In the genomic region with DNA sequence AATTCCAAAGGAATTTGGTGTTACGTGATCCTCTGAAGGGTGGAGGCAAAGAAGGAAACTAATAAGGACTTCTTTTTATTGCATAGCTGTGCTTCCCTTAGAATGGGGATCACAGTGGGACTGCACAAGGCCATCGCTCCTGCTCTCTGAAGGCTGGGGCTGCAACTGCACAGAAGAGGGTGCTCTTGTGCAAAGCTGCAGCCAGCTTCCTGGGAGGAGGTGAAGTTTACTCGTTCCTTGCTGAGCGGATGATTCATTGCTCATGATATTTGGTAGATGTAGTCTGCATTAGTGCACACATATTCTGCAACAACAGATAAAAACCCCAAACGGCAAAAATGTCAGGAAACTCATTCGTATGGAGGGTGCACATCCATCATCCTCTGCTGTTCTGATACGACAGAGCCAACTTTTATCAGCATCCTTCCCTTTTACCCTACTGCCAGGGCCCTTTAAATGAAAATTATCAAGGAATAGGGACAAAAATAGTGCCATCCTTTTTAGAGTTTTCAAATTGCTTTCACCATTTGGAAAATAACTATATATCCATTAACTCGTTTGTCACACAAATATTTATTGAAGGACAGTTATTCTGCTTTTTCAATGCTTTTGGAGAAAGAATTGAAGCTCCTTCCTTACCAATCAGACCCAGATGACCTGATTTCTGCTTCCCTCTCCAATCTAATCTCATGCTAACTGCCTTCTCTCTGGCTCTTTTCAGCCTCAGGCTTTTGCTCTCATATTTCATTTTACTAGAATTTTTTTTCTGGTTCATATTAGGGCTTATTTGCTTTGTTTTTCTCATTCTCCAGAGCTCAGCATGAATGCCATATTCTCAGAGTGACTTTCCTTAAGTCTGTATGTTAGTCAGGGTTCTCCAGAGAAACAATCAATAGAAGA, we compare ENCODE assay signal across 8 cellular contexts.
DNase-seq lines count a peak whose midpoint lies in the region; ATAC-seq, FAIRE-seq and TF ChIP-seq lines count a peak whose summit lies in the region.

No MANE protein-coding gene starts in this region.

- H4K20me1 ChIP-seq in endothelial cell of umbilical vein (replicated peaks; ENCODE audit: control insufficient read depth, extremely low read depth, insufficient read depth, low read length): no peaks in the 10 kb centered on the region

- H3K4me1 Mint-ChIP-seq in naive thymus-derived CD4-positive, alpha-beta T cell: peaks cover 0 to 5% (median 0%) of the 10 kb centered on the region in 7 donors
- H3K4me1 Mint-ChIP-seq in stimulated activated memory B cell treated with anti-CD40 and anti-IgM and Interleukin-4, amounts not matched to agents 10 μg/mL and 1 μg/mL and 100 μg/mL, for 72 hours: no peaks in the 10 kb centered on the region

- CTCF ChIA-PET in endothelial cell of umbilical vein (lab: Charles Lee): interaction anchor here (0.9 to 2.8 kb wide), 14 partner anchors 9 to 977 kb away, joined by 3 to 34 read pairs (median 4); no protein-coding TSS in a partner anchor
- CTCF ChIA-PET in naive thymus-derived CD4-positive, alpha-beta T cell (lab: Charles Lee): interaction anchor here (0.5 to 2.1 kb wide), 7 partner anchors 10 to 1210 kb away, joined by 3 to 10 read pairs (median 3); a partner anchor contains a TSS

- no peak for TF ChIP-seq POLR2A in endothelial cell of umbilical vein (IDR thresholded peaks at IDR 0.05; ENCODE audit: low read depth, low read length)

- DNase-seq in AG09319 (ENCODE audit: extremely low read depth, low read depth) (peak; percentile 66), NCI-H82 treated with DMSO at 0.1 percent for 48 hours (lab: John Stamatoyannopoulos, UW; ENCODE audit: unreplicated experiment) (peak; percentile 42), endothelial cell of umbilical vein (ENCODE audit: low read depth, low spot score) (peak; percentile 17)
- peak; percentile 8 to 40 for DNase-seq in activated CD8-positive, alpha-beta memory T cell treated with anti-CD3 and anti-CD28 coated beads for 1 hour (ENCODE audit: extremely low read depth in 1 of 2, low read depth in 1 of 2)
- DNase-seq in naive thymus-derived CD4-positive, alpha-beta T cell: peak; percentile 7 to 46 (median 31)

- FAIRE-seq in endothelial cell of umbilical vein (lab: Jason Lieb, UNC): no peak

- no peak overlapping the region for H3K4me3 ChIP-seq in endothelial cell of umbilical vein (replicated peaks in 1 of 3; ENCODE audit: insufficient read depth in 1 of 3, low read depth in 1 of 3, low read length in 3 of 3)
- H3K4me3 ChIP-seq in naive thymus-derived CD4-positive, alpha-beta T cell (ENCODE audit: low read length): no peak overlapping the region

- ATAC-seq in GM18858 (IDR thresholded peaks at IDR 0.05; ENCODE audit: unreplicated experiment): peak; percentile 80
- peak; percentile 93 for ATAC-seq in HG03066 (IDR thresholded peaks at IDR 0.05; ENCODE audit: low read depth, unreplicated experiment)
- peak; percentile 82 for ATAC-seq in naive thymus-derived CD4-positive, alpha-beta T cell
- peak; percentile 75 for ATAC-seq in stimulated activated memory B cell treated with anti-CD40 and anti-IgM and Interleukin-4, amounts not matched to agents 10 μg/mL and 1 μg/mL and 100 μg/mL, for 72 hours

- H3K9me3 Mint-ChIP-seq in naive thymus-derived CD4-positive, alpha-beta T cell: no peaks in the 10 kb centered on the region
- H3K9me3 Mint-ChIP-seq in stimulated activated memory B cell treated with anti-CD40 and anti-IgM and Interleukin-4, amounts not matched to agents 10 μg/mL and 1 μg/mL and 100 μg/mL, for 72 hours: no peaks in the 10 kb centered on the region

- H3K27me3 ChIP-seq in endothelial cell of umbilical vein (ENCODE audit: control insufficient read depth in 2 of 2, insufficient read depth in 2 of 2, low read length in 2 of 2): peaks cover 0 to 3% of the 10 kb centered on the region in 2 experiments
- no peaks in the 10 kb centered on the region for H3K27me3 ChIP-seq in naive thymus-derived CD4-positive, alpha-beta T cell (ENCODE audit: control insufficient read depth in 2 of 2, insufficient read depth in 2 of 2, low read length in 2 of 2)

- no peaks in the 10 kb centered on the region for H3K36me3 ChIP-seq in endothelial cell of umbilical vein (ENCODE audit: control insufficient read depth in 2 of 2, extremely low read depth in 1 of 2, insufficient read depth in 2 of 2, low read length in 2 of 2)
- H3K36me3 ChIP-seq in naive thymus-derived CD4-positive, alpha-beta T cell (ENCODE audit: control insufficient read depth in 2 of 3, insufficient read depth in 3 of 3, low read length in 3 of 3): no peaks in the 10 kb centered on the region

- no peak overlapping the region for H3K27ac ChIP-seq in endothelial cell of umbilical vein (ENCODE audit: insufficient read depth, low read depth, low read length)
- no peak overlapping the region for H3K27ac ChIP-seq in naive thymus-derived CD4-positive, alpha-beta T cell (ENCODE audit: low read depth, low read length)

- intact Hi-C loops in endothelial cell of umbilical vein (cut with micrococcal nuclease): loop anchor here (1.0 to 10.0 kb wide), 4 partner anchors 517 to 977 kb away; no protein-coding TSS in a partner anchor
- intact Hi-C loops in naive thymus-derived CD4-positive, alpha-beta T cell (cut with micrococcal nuclease): loop anchor here (1.0 to 5.0 kb wide), 10 partner anchors 264 to 1157 kb away; a partner anchor contains a TSS

- peaks cover 0 to 15% (median 4%) of the 10 kb centered on the region in 5 donors for H3K27me3 Mint-ChIP-seq in naive thymus-derived CD4-positive, alpha-beta T cell
- peaks cover 7% of the 10 kb centered on the region for H3K27me3 Mint-ChIP-seq in stimulated activated memory B cell treated with anti-CD40 and anti-IgM and Interleukin-4, amounts not matched to agents 10 μg/mL and 1 μg/mL and 100 μg/mL, for 72 hours

- POLR2A ChIA-PET in endothelial cell of umbilical vein (lab: Charles Lee): no interaction called here
- POLR2A ChIA-PET in naive thymus-derived CD4-positive, alpha-beta T cell (lab: Charles Lee): interaction anchor here (0.6 kb wide), 1 partner anchor 650 kb away, joined by 3 read pairs; no protein-coding TSS in a partner anchor

- H3K4me1 ChIP-seq in endothelial cell of umbilical vein (ENCODE audit: control insufficient read depth, extremely low read depth, insufficient read depth, low read length): no peaks in the 10 kb centered on the region
- H3K4me1 ChIP-seq in naive thymus-derived CD4-positive, alpha-beta T cell (ENCODE audit: control insufficient read depth in 2 of 2, insufficient read depth in 2 of 2, low read length in 2 of 2): no peaks in the 10 kb centered on the region

- dilution Hi-C loops in endothelial cell of umbilical vein (cut with MboI; ENCODE audit: extremely low pct_ligation_motif_present, low sequenced_read_pairs): no loop called here

- no peaks in the 10 kb centered on the region for H3K79me2 ChIP-seq in endothelial cell of umbilical vein (ENCODE audit: control insufficient read depth, insufficient read depth, low read length)

- H3K9me1 ChIP-seq in endothelial cell of umbilical vein (replicated peaks; ENCODE audit: control insufficient read depth, extremely low read depth, insufficient read depth, low read length): no peaks in the 10 kb centered on the region

- no peak overlapping the region for H3K4me2 ChIP-seq in endothelial cell of umbilical vein (ENCODE audit: insufficient read depth, low read length)

- no peaks in the 10 kb centered on the region for H3K9me3 ChIP-seq in endothelial cell of umbilical vein (replicated peaks; ENCODE audit: control insufficient read depth, insufficient read depth, low read length)
- H3K9me3 ChIP-seq in naive thymus-derived CD4-positive, alpha-beta T cell (ENCODE audit: control insufficient read depth in 2 of 3, low read length in 3 of 3): no peaks in the 10 kb centered on the region

- no TSS peak for BruUV-seq in endothelial cell of umbilical vein (replicated peaks; lab: Mats Ljungman, UMichigan)

- no peak overlapping the region for H3K27ac Mint-ChIP-seq in naive thymus-derived CD4-positive, alpha-beta T cell
- no peak overlapping the region for H3K27ac Mint-ChIP-seq in stimulated activated memory B cell treated with anti-CD40 and anti-IgM and Interleukin-4, amounts not matched to agents 10 μg/mL and 1 μg/mL and 100 μg/mL, for 72 hours

- H2AFZ ChIP-seq in endothelial cell of umbilical vein (ENCODE audit: low read depth, low read length): no peak overlapping the region

- H3K4me3 Mint-ChIP-seq in naive thymus-derived CD4-positive, alpha-beta T cell: no peak overlapping the region
- H3K4me3 Mint-ChIP-seq in stimulated activated memory B cell treated with anti-CD40 and anti-IgM and Interleukin-4, amounts not matched to agents 10 μg/mL and 1 μg/mL and 100 μg/mL, for 72 hours: no peak overlapping the region

- TF ChIP-seq CTCF in AG09319 (IDR thresholded peaks at IDR 0.05; ENCODE audit: low read depth, low read length): peak; percentile 97
- TF ChIP-seq CTCF in endothelial cell of umbilical vein (IDR thresholded peaks at IDR 0.05; ENCODE audit: extremely low read depth in 1 of 2, insufficient read depth in 1 of 2, low read depth in 1 of 2, low read length in 2 of 2): peak in 1 of 2 donors; percentile 12

- no peak overlapping the region for H3K9ac ChIP-seq in endothelial cell of umbilical vein (replicated peaks; ENCODE audit: extremely low read depth, insufficient read depth, low read length)

- H3K36me3 Mint-ChIP-seq in naive thymus-derived CD4-positive, alpha-beta T cell: no peaks in the 10 kb centered on the region
- H3K36me3 Mint-ChIP-seq in stimulated activated memory B cell treated with anti-CD40 and anti-IgM and Interleukin-4, amounts not matched to agents 10 μg/mL and 1 μg/mL and 100 μg/mL, for 72 hours: no peaks in the 10 kb centered on the region

TF ChIP-seq in endothelial cell of umbilical vein, 7 proteins besides CTCF, POLR2A, EP300 and RAD21:
- TF ChIP-seq MYC (IDR thresholded peaks at IDR 0.05; ENCODE audit: low read depth, low read length) (no peak), FOS (IDR thresholded peaks at IDR 0.05; ENCODE audit: borderline replicate concordance, insufficient read depth, low read length) (peak; percentile 15), POLR2AphosphoS5 (IDR thresholded peaks at IDR 0.05; ENCODE audit: insufficient read depth, low read depth, low read length) (no peak), JUN (IDR thresholded peaks at IDR 0.05; ENCODE audit: borderline replicate concordance, insufficient read depth, insufficient read length, low read depth) (no peak), EZH2 (IDR thresholded peaks at IDR 0.05; ENCODE audit: borderline replicate concordance, low read depth, low read length, severe bottlenecking) (no peak), GATA2 (IDR thresholded peaks at IDR 0.05; ENCODE audit: insufficient read depth, insufficient read length, low read depth, low read length) (no peak)
- TF ChIP-seq, protein P1, sequence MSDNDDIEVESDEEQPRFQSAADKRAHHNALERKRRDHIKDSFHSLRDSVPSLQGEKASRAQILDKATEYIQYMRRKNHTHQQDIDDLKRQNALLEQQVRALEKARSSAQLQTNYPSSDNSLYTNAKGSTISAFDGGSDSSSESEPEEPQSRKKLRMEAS (IDR thresholded peaks at IDR 0.05; ENCODE audit: insufficient read depth, insufficient read length): no peak
